In genomic region chr14:61471297-61471980, GRCh38 we compare ENCODE assay signal across 9 cellular contexts.
A peak's percentile ranks its signal among the peaks of the same experiment; 100 is the strongest.
DNase-seq lines count a peak whose midpoint lies in the region; ATAC-seq and TF ChIP-seq lines count a peak whose summit lies in the region.
"Had no signal": no experiment of that assay in that cellular context is flagged by ENCODE, and none has a peak within 500 bp of the region (broad histone marks: within the 10 kb centered on the region; RNA-seq: fewer than 3 reads in every experiment).

No MANE protein-coding gene starts in this region.

- no peak overlapping the region for H3K9ac ChIP-seq in rectal smooth muscle tissue (ENCODE audit: low read length)

- H3K36me3 ChIP-seq in SJCRH30 (no peaks in the 10 kb centered on the region), esophagus squamous epithelium (no peaks in the 10 kb centered on the region), rectal smooth muscle tissue (ENCODE audit: control insufficient read depth, insufficient read depth, low read length) (no peaks in the 10 kb centered on the region)

- H3K4me1 ChIP-seq in SJCRH30: peaks cover 14% of the 10 kb centered on the region
- peaks cover 17 to 100% (median 76%) of the 10 kb centered on the region in 3 donors for H3K4me1 ChIP-seq in esophagus squamous epithelium
- peaks cover 6% of the 10 kb centered on the region for H3K4me1 ChIP-seq in rectal smooth muscle tissue (ENCODE audit: control insufficient read depth, insufficient read depth, low read length)

- intact Hi-C loops in esophagus squamous epithelium (cut with DNase I): loop anchor here (10.0 kb wide), 1 partner anchor 223 kb away; the partner anchor contains the start of gene HIF1A

- ATAC-seq in GM18873 (IDR thresholded peaks at IDR 0.05; ENCODE audit: low FRiP score, unreplicated experiment): no peak

- DNase-seq in G401 (ENCODE audit: low spot score): peak; percentile 19
- DNase-seq in SJCRH30: no peak
- DNase-seq in esophagus squamous epithelium (lab: John Stamatoyannopoulos, UW): no peak
- no peak for DNase-seq in AG20443 (ENCODE audit: low spot score)
- DNase-seq in stimulated activated CD4-positive, alpha-beta T cell treated with anti-CD3 and anti-CD28 coated beads, Interleukin-2, amount 100 ng/mL, for 48 hours: no peak
- no peak for DNase-seq in DMS 273 (lab: John Stamatoyannopoulos, UW; ENCODE audit: unreplicated experiment)
- DNase-seq: NCI-H345 had no signal

- in situ Hi-C loops in G401 (cut with HindIII; ENCODE audit: low sequenced_read_pairs): no loop called here

- H3K27ac ChIP-seq in SJCRH30 (peak overlapping the region; percentile 61), esophagus squamous epithelium (peak overlapping the region; percentile 56 to 88 (median 70)), rectal smooth muscle tissue (ENCODE audit: low read depth, low read length) (no peak overlapping the region)

- H3K27me3 ChIP-seq in SJCRH30 (no peaks in the 10 kb centered on the region), esophagus squamous epithelium (no peaks in the 10 kb centered on the region), rectal smooth muscle tissue (ENCODE audit: control insufficient read depth, insufficient read depth, low read length) (no peaks in the 10 kb centered on the region)

- H3K9me3 ChIP-seq in SJCRH30 (replicated peaks) (no peaks in the 10 kb centered on the region), esophagus squamous epithelium (no peaks in the 10 kb centered on the region)

- 55 to 60% methylated on average over 7 of the region's 7 CpGs for WGBS in esophagus squamous epithelium, 2 donors

- TF ChIP-seq POLR2A in esophagus squamous epithelium (IDR thresholded peaks at IDR 0.05): no peak

- H3K4me3 ChIP-seq in SJCRH30 (peak overlapping the region; percentile 51), esophagus squamous epithelium (peak overlapping the region in 2 of 4 donors; percentile 20 to 58), rectal smooth muscle tissue (ENCODE audit: low read length) (peak overlapping the region; percentile 45)

- no peak for TF ChIP-seq CTCF in esophagus squamous epithelium (IDR thresholded peaks at IDR 0.05)
